18 cellular contexts compared by ENCODE assay signal in genomic region chr12:42916143-42916542, GRCh38.
"Had no signal": no experiment of that assay in that cellular context is flagged by ENCODE, and none has a peak within 500 bp of the region (broad histone marks: within the 10 kb centered on the region; RNA-seq: fewer than 3 reads in every experiment).

No MANE protein-coding gene starts in this region.

- H3K27me3 ChIP-seq: dorsolateral prefrontal cortex, esophagus squamous epithelium, tibial nerve, vagina had no signal

- H3K27me3 Mint-ChIP-seq: activated CD4-positive, alpha-beta T cell treated with anti-CD3 and anti-CD28 coated beads, Interleukin-2, amount 10 ng/mL, durations not matched to agents 7 days and 5 days; activated naive CD8-positive, alpha-beta T cell treated with anti-CD3 and anti-CD28 coated beads, Interleukin-2, amount 50 U/mL, for 24 hours; activated T-helper 17 cell treated with anti-CD3 and anti-CD28 coated beads, Interleukin-2, amount 50 U/mL, for 72 hours had no signal

- DNase-seq: activated CD4-positive, alpha-beta T cell treated with anti-CD3 and anti-CD28 coated beads, Interleukin-2, amount 10 ng/mL, durations not matched to agents 7 days and 5 days; activated CD4-positive, CD25-positive, alpha-beta regulatory T cell; activated naive CD4-positive, alpha-beta T cell treated with Interleukin-2 at 50 U/mL for 16 hours; activated naive CD8-positive, alpha-beta T cell treated with anti-CD3 and anti-CD28 coated beads, Interleukin-2, amount 50 U/mL, for 24 hours; activated T-cell treated with anti-CD3 and anti-CD28 coated beads for 4 hours; aorta; dorsolateral prefrontal cortex; esophagus squamous epithelium; natural killer cell; posterior cingulate gyrus; stimulated activated CD4-positive, alpha-beta T cell treated with anti-CD3 and anti-CD28 coated beads, Interleukin-15, amount 100 ng/mL, for 24 hours; stimulated activated CD4-positive, alpha-beta T cell treated with anti-CD3 and anti-CD28 coated beads, Interleukin-4, amount 100 ng/mL, for 24 hours; stimulated activated naive CD4-positive, alpha-beta T cell; substantia nigra had no signal

- H3K27ac ChIP-seq: dorsolateral prefrontal cortex, esophagus squamous epithelium, tibial nerve, vagina had no signal

- H3K4me3 ChIP-seq: dorsolateral prefrontal cortex, esophagus squamous epithelium, tibial nerve, vagina had no signal

- H3K9me3 Mint-ChIP-seq: activated T-helper 17 cell treated with anti-CD3 and anti-CD28 coated beads, Interleukin-2, amount 50 U/mL, for 72 hours had no signal

- H3K36me3 ChIP-seq: esophagus squamous epithelium, tibial nerve, vagina had no signal

- H3K36me3 Mint-ChIP-seq: natural killer cell had no signal

- H3K4me1 ChIP-seq: esophagus squamous epithelium, tibial nerve, vagina had no signal

- H3K4me3 Mint-ChIP-seq: activated CD4-positive, alpha-beta T cell treated with anti-CD3 and anti-CD28 coated beads, Interleukin-2, amount 10 ng/mL, durations not matched to agents 7 days and 5 days; activated naive CD8-positive, alpha-beta T cell treated with anti-CD3 and anti-CD28 coated beads, Interleukin-2, amount 50 U/mL, for 24 hours; activated T-helper 17 cell treated with anti-CD3 and anti-CD28 coated beads, Interleukin-2, amount 50 U/mL, for 72 hours; natural killer cell had no signal

- H3K4me1 Mint-ChIP-seq: activated CD4-positive, alpha-beta T cell treated with anti-CD3 and anti-CD28 coated beads, Interleukin-2, amount 10 ng/mL, durations not matched to agents 7 days and 5 days; activated naive CD8-positive, alpha-beta T cell treated with anti-CD3 and anti-CD28 coated beads, Interleukin-2, amount 50 U/mL, for 24 hours; activated T-helper 17 cell treated with anti-CD3 and anti-CD28 coated beads, Interleukin-2, amount 50 U/mL, for 72 hours; natural killer cell had no signal

- ATAC-seq: activated naive CD8-positive, alpha-beta T cell treated with anti-CD3 and anti-CD28 coated beads, Interleukin-2, amount 50 U/mL, for 24 hours; activated T-helper 17 cell treated with anti-CD3 and anti-CD28 coated beads, Interleukin-2, amount 50 U/mL, for 72 hours; left lobe of liver; natural killer cell had no signal

- H3K27ac Mint-ChIP-seq: activated CD4-positive, alpha-beta T cell treated with anti-CD3 and anti-CD28 coated beads, Interleukin-2, amount 10 ng/mL, durations not matched to agents 7 days and 5 days; activated naive CD8-positive, alpha-beta T cell treated with anti-CD3 and anti-CD28 coated beads, Interleukin-2, amount 50 U/mL, for 24 hours; activated T-helper 17 cell treated with anti-CD3 and anti-CD28 coated beads, Interleukin-2, amount 50 U/mL, for 72 hours; natural killer cell had no signal

- H3K9me3 ChIP-seq: esophagus squamous epithelium, tibial nerve, vagina had no signal
